1 cellular context compared by ENCODE assay signal in genomic region chr6:80004199-80005072, GRCh38.
TF ChIP-seq lines count a peak whose summit lies in the region.

Gene TTK, plus strand, starts transcription at chr6:80004649. Its CDS starts 1,195 bp downstream, at chr6:80005844.

TF ChIP-seq in K562, 482 proteins besides CTCF, POLR2A, EP300 and RAD21 (continued from another document and continues in another):
- no peak for TF ChIP-seq ZNF318 (IDR thresholded peaks at IDR 0.05; ENCODE audit: borderline replicate concordance in 1 of 2, low read depth in 1 of 2)
- TF ChIP-seq NKRF (IDR thresholded peaks at IDR 0.05; ENCODE audit: borderline replicate concordance) = peak; percentile 96
- TF ChIP-seq KDM5B (IDR thresholded peaks at IDR 0.05; ENCODE audit: insufficient replicate concordance, low read depth, low read length) = peak; percentile 31
- TF ChIP-seq MTA3 (IDR thresholded peaks at IDR 0.05; ENCODE audit: borderline replicate concordance) = no peak
- TF ChIP-seq FOXP1 (CRISPR knock-in tag; IDR thresholded peaks at IDR 0.05) = no peak
- TF ChIP-seq PRDM10 (IDR thresholded peaks at IDR 0.05; ENCODE audit: partially characterized antibody) = no peak
- TF ChIP-seq CC2D1A (IDR thresholded peaks at IDR 0.05) = peak; percentile 85
- TF ChIP-seq CXXC5 (CRISPR knock-in tag; IDR thresholded peaks at IDR 0.05) = peak; percentile 99
- no peak for TF ChIP-seq SRSF1 (IDR thresholded peaks at IDR 0.05; ENCODE audit: low read depth, low read length)
- TF ChIP-seq PCBP2 (IDR thresholded peaks at IDR 0.05; ENCODE audit: low read depth, low read length, poor library complexity, severe bottlenecking) = no peak
- peak; percentile 28; the same call in 1 of the 2 replicates for TF ChIP-seq PKNOX1 (IDR thresholded peaks at IDR 0.05)
- TF ChIP-seq KLF10 (CRISPR knock-in tag; IDR thresholded peaks at IDR 0.05) = no peak
- TF ChIP-seq ATF2 (CRISPR knock-in tag; IDR thresholded peaks at IDR 0.05) = no peak
- TF ChIP-seq CBFA2T3 (IDR thresholded peaks at IDR 0.05) = no peak
- no peak for TF ChIP-seq ZNF77 (CRISPR knock-in tag; IDR thresholded peaks at IDR 0.05)
- TF ChIP-seq FOXK1 (CRISPR knock-in tag; IDR thresholded peaks at IDR 0.05; ENCODE audit: borderline replicate concordance) = 0 out of 2 replicates have a peak, but pooled peaks have one; percentile 33
- peak; percentile 48 for TF ChIP-seq NEUROD1 (IDR thresholded peaks at IDR 0.05; ENCODE audit: borderline replicate concordance, low read depth, low read length, partially characterized antibody)
- TF ChIP-seq XRCC3 (IDR thresholded peaks at IDR 0.05) = no peak
- TF ChIP-seq ATF7 (IDR thresholded peaks at IDR 0.05) = peak; percentile 54; the same call in 1 of the 2 replicates
- TF ChIP-seq ZBTB34 (CRISPR knock-in tag; IDR thresholded peaks at IDR 0.05) = no peak
- 0 out of 2 replicates have a peak, but pooled peaks have one; percentile 9 for TF ChIP-seq ZNF586 (CRISPR knock-in tag; conservative IDR thresholded peaks at IDR 0.05)
- peak; percentile 63 for TF ChIP-seq POLR2B (IDR thresholded peaks at IDR 0.05; ENCODE audit: low read depth, partially characterized antibody)
- TF ChIP-seq NRF1 (conservative IDR thresholded peaks at IDR 0.05 in 1 of 2, IDR thresholded peaks at IDR 0.05 in 1 of 2) = peak; percentile 71 to 77
- TF ChIP-seq MBD2 (IDR thresholded peaks at IDR 0.05; ENCODE audit: borderline replicate concordance, low read depth) = peak; percentile 77
- TF ChIP-seq YY1 (IDR thresholded peaks at IDR 0.05; ENCODE audit: borderline replicate concordance in 1 of 3, control insufficient read depth in 1 of 3, extremely low read depth in 1 of 3, insufficient read depth in 3 of 3, insufficient read length in 1 of 3, insufficient replicate concordance in 2 of 3, low read depth in 1 of 3, low read length in 2 of 3) = peak in 2 of 3 experiments; percentile 52 to 76
- peak; percentile 96 for TF ChIP-seq FOXM1 (IDR thresholded peaks at IDR 0.05; ENCODE audit: low read depth)
- TF ChIP-seq FOXM1 (CRISPR knock-in tag; IDR thresholded peaks at IDR 0.05; ENCODE audit: low read depth) = peak; percentile 42; the same call in 1 of the 2 replicates
- TF ChIP-seq SAP30 (IDR thresholded peaks at IDR 0.05; ENCODE audit: borderline replicate concordance, insufficient read depth, low read depth, low read length, poor library complexity, severe bottlenecking) = peak; percentile 99
- peak; percentile 77 to 88 for TF ChIP-seq MNT (conservative IDR thresholded peaks at IDR 0.05)
- peak in 1 of 2 experiments; percentile 77; a peak in 2 of 4 replicates for TF ChIP-seq SIN3A (IDR thresholded peaks at IDR 0.05; ENCODE audit: borderline replicate concordance in 2 of 2, control insufficient read depth in 1 of 2, low read depth in 2 of 2, low read length in 2 of 2)
- peak; percentile 86 for TF ChIP-seq ZFX (CRISPR knock-in tag; IDR thresholded peaks at IDR 0.05)
- TF ChIP-seq JUND (IDR thresholded peaks at IDR 0.05; ENCODE audit: borderline replicate concordance, low read depth, low read length) = peak; percentile 1; the same call in 1 of the 2 replicates
- no peak for TF ChIP-seq JUND (tag; IDR thresholded peaks at IDR 0.05; ENCODE audit: borderline replicate concordance, low read depth, low read length)
- peak; percentile 82 for TF ChIP-seq ETV1 (tag; conservative IDR thresholded peaks at IDR 0.05; ENCODE audit: low read depth)
- no peak for TF ChIP-seq POLR3G (IDR thresholded peaks at IDR 0.05; ENCODE audit: extremely low read depth, insufficient read length, insufficient replicate concordance)
- peak; percentile 75 for TF ChIP-seq EGR1 (conservative IDR thresholded peaks at IDR 0.05)
- no peak for TF ChIP-seq NUFIP1 (IDR thresholded peaks at IDR 0.05; ENCODE audit: partially characterized antibody)
- TF ChIP-seq NFE2L1 (tag; IDR thresholded peaks at IDR 0.05; ENCODE audit: borderline replicate concordance, low read depth) = no peak
- no peak for TF ChIP-seq ZKSCAN8 (CRISPR knock-in tag; IDR thresholded peaks at IDR 0.05)
- TF ChIP-seq CTBP1 (IDR thresholded peaks at IDR 0.05; ENCODE audit: borderline replicate concordance) = peak; percentile 42
- peak; percentile 58; the same call in 1 of the 2 replicates for TF ChIP-seq C11orf30 (IDR thresholded peaks at IDR 0.05; ENCODE audit: low read depth)
- peak; percentile 52 for TF ChIP-seq PHF20 (IDR thresholded peaks at IDR 0.05; ENCODE audit: partially characterized antibody)
